Comparison of ENCODE assay signal across 9 cellular contexts in genomic region chr10:33139191-33139646, GRCh38.
A peak's percentile ranks its signal among the peaks of the same experiment; 100 is the strongest.
DNase-seq lines count a peak whose midpoint lies in the region; ATAC-seq and TF ChIP-seq lines count a peak whose summit lies in the region.
"Had no signal": no experiment of that assay in that cellular context is flagged by ENCODE, and none has a peak within 500 bp of the region (broad histone marks: within the 10 kb centered on the region; RNA-seq: fewer than 3 reads in every experiment).

No MANE protein-coding gene starts in this region.

- ATAC-seq in GM18517 (IDR thresholded peaks at IDR 0.05; ENCODE audit: unreplicated experiment): no peak

- peak overlapping the region; percentile 85 to 100 (median 98) for H3K27ac Mint-ChIP-seq in CD8-positive, alpha-beta memory T cell
- H3K27ac Mint-ChIP-seq in T-helper 2 cell treated with Interferon-gamma antibody and Interleukin-4, amounts not matched to agents 5 μg/mL and 100 μg/mL, for 36 hours: peak overlapping the region; percentile 98
- peak overlapping the region; percentile 58 for H3K27ac Mint-ChIP-seq in nephron progenitor cell

- TF ChIP-seq CTCF in nephron progenitor cell (IDR thresholded peaks at IDR 0.05) (no peak), breast epithelium (IDR thresholded peaks at IDR 0.05) (no peak)

- DNase-seq in CD8-positive, alpha-beta memory T cell: peak; percentile 56 to 96 (median 89)
- peak; percentile 74 for DNase-seq in T-helper 2 cell treated with Interferon-gamma antibody and Interleukin-4, amounts not matched to agents 5 μg/mL and 100 μg/mL, for 36 hours (ENCODE audit: low spot score)
- peak; percentile 90 for DNase-seq in activated effector memory CD4-positive, alpha-beta T cell treated with anti-CD3 and anti-CD28 coated beads, Interleukin-2, amount 50 U/mL, for 16 hours
- DNase-seq in nephron progenitor cell (no peak), GM19240 (ENCODE audit: insufficient read length, low spot score) (no peak), nucleus accumbens (lab: John Stamatoyannopoulos, UW) (no peak), breast epithelium (ENCODE audit: low spot score in 2 of 2) (no peak)

- no peaks in the 10 kb centered on the region for H3K36me3 Mint-ChIP-seq in CD8-positive, alpha-beta memory T cell
- no peaks in the 10 kb centered on the region for H3K36me3 Mint-ChIP-seq in T-helper 2 cell treated with Interferon-gamma antibody and Interleukin-4, amounts not matched to agents 5 μg/mL and 100 μg/mL, for 36 hours (ENCODE audit: low read depth)
- H3K36me3 Mint-ChIP-seq in nephron progenitor cell (ENCODE audit: low read depth): no peaks in the 10 kb centered on the region

- H3K9me3 ChIP-seq in CD8-positive, alpha-beta memory T cell (ENCODE audit: low read length): no peaks in the 10 kb centered on the region
- H3K9me3 ChIP-seq in breast epithelium: no peaks in the 10 kb centered on the region
- H3K9me3 ChIP-seq: esophagus muscularis mucosa had no signal

- TF ChIP-seq POLR2A in breast epithelium (IDR thresholded peaks at IDR 0.05): no peak

- H3K27me3 ChIP-seq in CD8-positive, alpha-beta memory T cell (ENCODE audit: insufficient read depth, low read length, poor library complexity, severe bottlenecking): no peaks in the 10 kb centered on the region
- no peaks in the 10 kb centered on the region for H3K27me3 ChIP-seq in breast epithelium
- H3K27me3 ChIP-seq: esophagus muscularis mucosa had no signal

- peaks cover 73 to 92% (median 88%) of the 10 kb centered on the region in 3 donors for H3K4me1 Mint-ChIP-seq in CD8-positive, alpha-beta memory T cell
- H3K4me1 Mint-ChIP-seq in T-helper 2 cell treated with Interferon-gamma antibody and Interleukin-4, amounts not matched to agents 5 μg/mL and 100 μg/mL, for 36 hours (ENCODE audit: low read depth): peaks cover 64% of the 10 kb centered on the region
- peaks cover 25% of the 10 kb centered on the region for H3K4me1 Mint-ChIP-seq in nephron progenitor cell

- intact Hi-C loops in breast epithelium (cut with DNase I; ENCODE audit: low total_unique reads): no loop called here

- peak overlapping the region; percentile 44 to 89 (median 75) for H3K4me3 Mint-ChIP-seq in CD8-positive, alpha-beta memory T cell
- peak overlapping the region; percentile 75 for H3K4me3 Mint-ChIP-seq in T-helper 2 cell treated with Interferon-gamma antibody and Interleukin-4, amounts not matched to agents 5 μg/mL and 100 μg/mL, for 36 hours
- H3K4me3 Mint-ChIP-seq in nephron progenitor cell: no peak overlapping the region

- H3K9me3 Mint-ChIP-seq in CD8-positive, alpha-beta memory T cell: no peaks in the 10 kb centered on the region
- no peaks in the 10 kb centered on the region for H3K9me3 Mint-ChIP-seq in T-helper 2 cell treated with Interferon-gamma antibody and Interleukin-4, amounts not matched to agents 5 μg/mL and 100 μg/mL, for 36 hours
- H3K9me3 Mint-ChIP-seq in nephron progenitor cell: peaks cover 4% of the 10 kb centered on the region

- POLR2A ChIA-PET in CD8-positive, alpha-beta memory T cell (lab: Charles Lee): interaction anchor here (0.7 to 1.7 kb wide), 6 partner anchors 14 to 786 kb away, joined by 3 to 10 read pairs (median 4); no protein-coding TSS in a partner anchor

- H3K27ac ChIP-seq in CD8-positive, alpha-beta memory T cell (ENCODE audit: low read depth, low read length): peak overlapping the region; percentile 77
- no peak overlapping the region for H3K27ac ChIP-seq in breast epithelium

- H3K4me1 ChIP-seq in CD8-positive, alpha-beta memory T cell (ENCODE audit: insufficient read depth, low read length): peaks cover 71% of the 10 kb centered on the region
- H3K4me1 ChIP-seq in breast epithelium: no peaks in the 10 kb centered on the region

- H3K36me3 ChIP-seq in CD8-positive, alpha-beta memory T cell (ENCODE audit: insufficient read depth, low read length): no peaks in the 10 kb centered on the region
- no peaks in the 10 kb centered on the region for H3K36me3 ChIP-seq in breast epithelium
- H3K36me3 ChIP-seq: esophagus muscularis mucosa had no signal

- CTCF ChIA-PET in CD8-positive, alpha-beta memory T cell (lab: Charles Lee): interaction anchor here (1.0 to 2.1 kb wide), 9 partner anchors 12 to 130 kb away, joined by 3 to 15 read pairs (median 4); no protein-coding TSS in a partner anchor

- H3K27me3 Mint-ChIP-seq in CD8-positive, alpha-beta memory T cell: peaks cover 0 to 2% of the 10 kb centered on the region in 2 donors
- H3K27me3 Mint-ChIP-seq in T-helper 2 cell treated with Interferon-gamma antibody and Interleukin-4, amounts not matched to agents 5 μg/mL and 100 μg/mL, for 36 hours (ENCODE audit: low read depth): no peaks in the 10 kb centered on the region
- peaks cover 4% of the 10 kb centered on the region for H3K27me3 Mint-ChIP-seq in nephron progenitor cell (ENCODE audit: low read depth, poor library complexity)

- H3K4me3 ChIP-seq in CD8-positive, alpha-beta memory T cell (ENCODE audit: low read length): peak overlapping the region; percentile 52
- H3K4me3 ChIP-seq in breast epithelium: no peak overlapping the region
- H3K4me3 ChIP-seq: esophagus muscularis mucosa had no signal

Comparison
In these comparisons a context has a peak if more than half of its experiments do, and no peak if none do; other contexts are left out.
1. DNase-seq: peak in CD8-positive, alpha-beta memory T cell (5 of 5), T-helper 2 cell treated with Interferon-gamma antibody and Interleukin-4, amounts not matched to agents 5 μg/mL and 100 μg/mL, for 36 hours (single experiment) and activated effector memory CD4-positive, alpha-beta T cell treated with anti-CD3 and anti-CD28 coated beads, Interleukin-2, amount 50 U/mL, for 16 hours (single experiment); none in nephron progenitor cell (single experiment), GM19240 (single experiment), nucleus accumbens (0 of 56) and breast epithelium (0 of 2).
2. Peak in every context shown above with its lines, with median percentiles within 50 percentile points of each other: H3K27ac Mint-ChIP-seq.